In the genomic region with DNA sequence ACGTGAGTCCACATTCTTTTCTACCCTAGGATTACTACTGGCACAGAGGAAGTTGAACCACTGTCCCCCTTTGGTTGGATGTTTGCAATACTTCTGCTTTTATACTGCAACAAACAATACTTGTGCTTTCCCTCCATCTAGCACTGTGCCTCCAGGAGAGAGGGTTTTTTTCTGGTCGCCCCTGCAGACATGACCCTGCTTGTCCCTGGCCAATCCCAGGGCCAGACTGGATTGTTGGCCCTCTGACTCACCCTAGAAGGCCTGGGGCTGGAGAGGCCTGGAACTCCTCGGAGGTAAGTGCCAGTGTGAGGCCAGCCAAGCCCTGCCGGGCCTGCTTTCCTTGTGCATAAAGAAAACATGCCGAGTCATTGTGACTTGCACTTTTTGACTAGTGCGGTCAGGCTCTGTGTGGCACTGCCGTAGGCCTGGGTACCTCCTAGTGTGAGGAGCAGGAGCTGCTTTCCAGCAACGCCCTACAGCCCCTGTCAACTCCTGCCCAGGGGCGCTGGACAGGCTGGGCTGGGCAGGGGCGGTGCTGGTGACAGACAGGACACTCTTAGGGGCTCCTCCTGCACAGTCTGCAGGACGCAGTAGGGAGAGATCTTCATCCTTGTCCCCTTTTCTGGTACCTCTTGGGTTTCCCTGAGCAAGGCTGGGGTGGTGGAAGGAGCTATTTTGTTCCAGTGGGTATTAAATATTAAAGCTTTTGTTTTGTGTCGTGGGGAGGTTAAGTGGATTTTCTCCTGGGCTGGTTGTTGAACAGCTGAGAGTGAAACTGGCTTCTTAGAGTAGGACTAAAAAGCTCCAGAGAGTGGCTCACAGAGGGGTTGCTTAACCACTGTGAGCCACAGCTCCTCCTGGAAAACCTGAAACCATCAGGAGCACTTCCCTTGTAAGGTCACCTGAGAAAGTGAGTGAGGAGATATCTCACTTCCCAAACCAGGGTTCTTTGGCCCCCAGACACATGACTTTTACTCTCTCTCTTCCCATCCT, we compare ENCODE assay signal across 1 cellular context.
TF ChIP-seq lines count a peak whose summit lies in the region.

No MANE protein-coding gene starts in this region.

TF ChIP-seq in HepG2, 621 proteins besides CTCF, POLR2A, EP300 and RAD21 (continued from another document and continues in another):
- TF ChIP-seq, protein P1, sequence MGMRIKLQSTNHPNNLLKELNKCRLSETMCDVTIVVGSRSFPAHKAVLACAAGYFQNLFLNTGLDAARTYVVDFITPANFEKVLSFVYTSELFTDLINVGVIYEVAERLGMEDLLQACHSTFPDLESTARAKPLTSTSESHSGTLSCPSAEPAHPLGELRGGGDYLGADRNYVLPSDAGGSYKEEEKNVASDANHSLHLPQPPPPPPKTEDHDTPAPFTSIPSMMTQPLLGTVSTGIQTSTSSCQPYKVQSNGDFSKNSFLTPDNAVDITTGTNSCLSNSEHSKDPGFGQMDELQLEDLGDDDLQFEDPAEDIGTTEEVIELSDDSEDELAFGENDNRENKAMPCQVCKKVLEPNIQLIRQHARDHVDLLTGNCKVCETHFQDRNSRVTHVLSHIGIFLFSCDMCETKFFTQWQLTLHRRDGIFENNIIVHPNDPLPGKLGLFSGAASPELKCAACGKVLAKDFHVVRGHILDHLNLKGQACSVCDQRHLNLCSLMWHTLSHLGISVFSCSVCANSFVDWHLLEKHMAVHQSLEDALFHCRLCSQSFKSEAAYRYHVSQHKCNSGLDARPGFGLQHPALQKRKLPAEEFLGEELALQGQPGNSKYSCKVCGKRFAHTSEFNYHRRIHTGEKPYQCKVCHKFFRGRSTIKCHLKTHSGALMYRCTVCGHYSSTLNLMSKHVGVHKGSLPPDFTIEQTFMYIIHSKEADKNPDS (CRISPR knock-in tag; IDR thresholded peaks at IDR 0.05), result peak; percentile 83
- TF ChIP-seq SMAD3 (CRISPR knock-in tag; IDR thresholded peaks at IDR 0.05), result 0 out of 2 replicates have a peak, but pooled peaks have one; percentile 31
- no peak for TF ChIP-seq PRPF4 (IDR thresholded peaks at IDR 0.05; ENCODE audit: low read depth, low read length, poor library complexity, severe bottlenecking)
- TF ChIP-seq, protein P2, sequence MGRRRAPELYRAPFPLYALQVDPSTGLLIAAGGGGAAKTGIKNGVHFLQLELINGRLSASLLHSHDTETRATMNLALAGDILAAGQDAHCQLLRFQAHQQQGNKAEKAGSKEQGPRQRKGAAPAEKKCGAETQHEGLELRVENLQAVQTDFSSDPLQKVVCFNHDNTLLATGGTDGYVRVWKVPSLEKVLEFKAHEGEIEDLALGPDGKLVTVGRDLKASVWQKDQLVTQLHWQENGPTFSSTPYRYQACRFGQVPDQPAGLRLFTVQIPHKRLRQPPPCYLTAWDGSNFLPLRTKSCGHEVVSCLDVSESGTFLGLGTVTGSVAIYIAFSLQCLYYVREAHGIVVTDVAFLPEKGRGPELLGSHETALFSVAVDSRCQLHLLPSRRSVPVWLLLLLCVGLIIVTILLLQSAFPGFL (CRISPR knock-in tag; IDR thresholded peaks at IDR 0.05), result no peak
- TF ChIP-seq, protein P3, sequence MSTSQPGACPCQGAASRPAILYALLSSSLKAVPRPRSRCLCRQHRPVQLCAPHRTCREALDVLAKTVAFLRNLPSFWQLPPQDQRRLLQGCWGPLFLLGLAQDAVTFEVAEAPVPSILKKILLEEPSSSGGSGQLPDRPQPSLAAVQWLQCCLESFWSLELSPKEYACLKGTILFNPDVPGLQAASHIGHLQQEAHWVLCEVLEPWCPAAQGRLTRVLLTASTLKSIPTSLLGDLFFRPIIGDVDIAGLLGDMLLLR (CRISPR knock-in tag; IDR thresholded peaks at IDR 0.05), result 0 out of 2 replicates have a peak, but pooled peaks have one; percentile 71
- no peak for TF ChIP-seq NCOA1 (CRISPR knock-in tag; IDR thresholded peaks at IDR 0.05)
- peak; percentile 7; the same call in 1 of the 2 replicates for TF ChIP-seq ZNF761 (CRISPR knock-in tag; conservative IDR thresholded peaks at IDR 0.05)
- peak; percentile 49 for TF ChIP-seq RARA (CRISPR knock-in tag; IDR thresholded peaks at IDR 0.05)
- no peak for TF ChIP-seq TAF15 (IDR thresholded peaks at IDR 0.05; ENCODE audit: low read depth, low read length, poor library complexity, severe bottlenecking)
- no peak; the same call in 1 of the 2 replicates for TF ChIP-seq ZNF225 (CRISPR knock-in tag; IDR thresholded peaks at IDR 0.05)
- TF ChIP-seq ZFP90 (CRISPR knock-in tag; IDR thresholded peaks at IDR 0.05; ENCODE audit: borderline replicate concordance), result 0 out of 2 replicates have a peak, but pooled peaks have one; percentile 19
- TF ChIP-seq NFKB2 (CRISPR knock-in tag; IDR thresholded peaks at IDR 0.05; ENCODE audit: borderline replicate concordance), result 0 out of 2 replicates have a peak, but pooled peaks have one; percentile 53
- TF ChIP-seq, protein P4, sequence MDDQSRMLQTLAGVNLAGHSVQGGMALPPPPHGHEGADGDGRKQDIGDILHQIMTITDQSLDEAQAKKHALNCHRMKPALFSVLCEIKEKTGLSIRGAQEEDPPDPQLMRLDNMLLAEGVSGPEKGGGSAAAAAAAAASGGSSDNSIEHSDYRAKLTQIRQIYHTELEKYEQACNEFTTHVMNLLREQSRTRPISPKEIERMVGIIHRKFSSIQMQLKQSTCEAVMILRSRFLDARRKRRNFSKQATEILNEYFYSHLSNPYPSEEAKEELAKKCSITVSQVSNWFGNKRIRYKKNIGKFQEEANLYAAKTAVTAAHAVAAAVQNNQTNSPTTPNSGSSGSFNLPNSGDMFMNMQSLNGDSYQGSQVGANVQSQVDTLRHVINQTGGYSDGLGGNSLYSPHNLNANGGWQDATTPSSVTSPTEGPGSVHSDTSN (CRISPR knock-in tag; IDR thresholded peaks at IDR 0.05; ENCODE audit: borderline replicate concordance), result no peak
- no peak for TF ChIP-seq ZNF33B (CRISPR knock-in tag; IDR thresholded peaks at IDR 0.05)
- peak; percentile 69; the same call in 1 of the 2 replicates for TF ChIP-seq HOXA3 (CRISPR knock-in tag; IDR thresholded peaks at IDR 0.05)
- peak; percentile 93 for TF ChIP-seq HNRNPL (IDR thresholded peaks at IDR 0.05; ENCODE audit: low read depth, low read length)
- TF ChIP-seq, protein P5, sequence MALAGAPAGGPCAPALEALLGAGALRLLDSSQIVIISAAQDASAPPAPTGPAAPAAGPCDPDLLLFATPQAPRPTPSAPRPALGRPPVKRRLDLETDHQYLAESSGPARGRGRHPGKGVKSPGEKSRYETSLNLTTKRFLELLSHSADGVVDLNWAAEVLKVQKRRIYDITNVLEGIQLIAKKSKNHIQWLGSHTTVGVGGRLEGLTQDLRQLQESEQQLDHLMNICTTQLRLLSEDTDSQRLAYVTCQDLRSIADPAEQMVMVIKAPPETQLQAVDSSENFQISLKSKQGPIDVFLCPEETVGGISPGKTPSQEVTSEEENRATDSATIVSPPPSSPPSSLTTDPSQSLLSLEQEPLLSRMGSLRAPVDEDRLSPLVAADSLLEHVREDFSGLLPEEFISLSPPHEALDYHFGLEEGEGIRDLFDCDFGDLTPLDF (CRISPR knock-in tag; IDR thresholded peaks at IDR 0.05), result no peak
- TF ChIP-seq ZNF3 (CRISPR knock-in tag; IDR thresholded peaks at IDR 0.05), result no peak
- 0 out of 2 replicates have a peak, but pooled peaks have one; percentile 67 for TF ChIP-seq ZFP36L1 (CRISPR knock-in tag; IDR thresholded peaks at IDR 0.05)
- no peak for TF ChIP-seq SMARCE1 (IDR thresholded peaks at IDR 0.05; ENCODE audit: borderline replicate concordance)
- peak; percentile 56; the same call in 1 of the 2 replicates for TF ChIP-seq ZNF335 (CRISPR knock-in tag; IDR thresholded peaks at IDR 0.05)
- TF ChIP-seq HMG20B (CRISPR knock-in tag; conservative IDR thresholded peaks at IDR 0.05), result no peak; the same call in 1 of the 2 replicates
- 0 out of 2 replicates have a peak, but pooled peaks have one; percentile 52 for TF ChIP-seq SOX5 (CRISPR knock-in tag; IDR thresholded peaks at IDR 0.05; ENCODE audit: borderline replicate concordance)
- no peak for TF ChIP-seq NR2F1 (CRISPR knock-in tag; IDR thresholded peaks at IDR 0.05)
- TF ChIP-seq ZNF292 (CRISPR knock-in tag; IDR thresholded peaks at IDR 0.05; ENCODE audit: borderline replicate concordance, low read depth), result peak; percentile 91
- peak; percentile 89 for TF ChIP-seq ZMYM3 (CRISPR knock-in tag; IDR thresholded peaks at IDR 0.05)
- TF ChIP-seq ZMYM2 (CRISPR knock-in tag; IDR thresholded peaks at IDR 0.05), result peak; percentile 71; the same call in 1 of the 2 replicates
- TF ChIP-seq GRHL1 (CRISPR knock-in tag; conservative IDR thresholded peaks at IDR 0.05), result no peak
- 0 out of 2 replicates have a peak, but pooled peaks have one; percentile 33 for TF ChIP-seq ZNF556 (CRISPR knock-in tag; IDR thresholded peaks at IDR 0.05; ENCODE audit: borderline replicate concordance)
- TF ChIP-seq, protein P6, sequence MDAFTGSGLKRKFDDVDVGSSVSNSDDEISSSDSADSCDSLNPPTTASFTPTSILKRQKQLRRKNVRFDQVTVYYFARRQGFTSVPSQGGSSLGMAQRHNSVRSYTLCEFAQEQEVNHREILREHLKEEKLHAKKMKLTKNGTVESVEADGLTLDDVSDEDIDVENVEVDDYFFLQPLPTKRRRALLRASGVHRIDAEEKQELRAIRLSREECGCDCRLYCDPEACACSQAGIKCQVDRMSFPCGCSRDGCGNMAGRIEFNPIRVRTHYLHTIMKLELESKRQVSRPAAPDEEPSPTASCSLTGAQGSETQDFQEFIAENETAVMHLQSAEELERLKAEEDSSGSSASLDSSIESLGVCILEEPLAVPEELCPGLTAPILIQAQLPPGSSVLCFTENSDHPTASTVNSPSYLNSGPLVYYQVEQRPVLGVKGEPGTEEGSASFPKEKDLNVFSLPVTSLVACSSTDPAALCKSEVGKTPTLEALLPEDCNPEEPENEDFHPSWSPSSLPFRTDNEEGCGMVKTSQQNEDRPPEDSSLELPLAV (CRISPR knock-in tag; conservative IDR thresholded peaks at IDR 0.05; ENCODE audit: low read depth), result no peak
- TF ChIP-seq ZNF230 (CRISPR knock-in tag; IDR thresholded peaks at IDR 0.05), result no peak
- no peak for TF ChIP-seq ZNF549 (CRISPR knock-in tag; IDR thresholded peaks at IDR 0.05)
- no peak for TF ChIP-seq HNF4G (IDR thresholded peaks at IDR 0.05; ENCODE audit: borderline replicate concordance, low read depth, low read length)
- TF ChIP-seq HNF4G (CRISPR knock-in tag; IDR thresholded peaks at IDR 0.05; ENCODE audit: borderline replicate concordance, low read depth), result no peak
- TF ChIP-seq, protein P7, sequence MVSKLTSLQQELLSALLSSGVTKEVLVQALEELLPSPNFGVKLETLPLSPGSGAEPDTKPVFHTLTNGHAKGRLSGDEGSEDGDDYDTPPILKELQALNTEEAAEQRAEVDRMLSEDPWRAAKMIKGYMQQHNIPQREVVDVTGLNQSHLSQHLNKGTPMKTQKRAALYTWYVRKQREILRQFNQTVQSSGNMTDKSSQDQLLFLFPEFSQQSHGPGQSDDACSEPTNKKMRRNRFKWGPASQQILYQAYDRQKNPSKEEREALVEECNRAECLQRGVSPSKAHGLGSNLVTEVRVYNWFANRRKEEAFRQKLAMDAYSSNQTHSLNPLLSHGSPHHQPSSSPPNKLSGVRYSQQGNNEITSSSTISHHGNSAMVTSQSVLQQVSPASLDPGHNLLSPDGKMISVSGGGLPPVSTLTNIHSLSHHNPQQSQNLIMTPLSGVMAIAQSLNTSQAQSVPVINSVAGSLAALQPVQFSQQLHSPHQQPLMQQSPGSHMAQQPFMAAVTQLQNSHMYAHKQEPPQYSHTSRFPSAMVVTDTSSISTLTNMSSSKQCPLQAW (CRISPR knock-in tag; IDR thresholded peaks at IDR 0.05), result no peak
- no peak for TF ChIP-seq IKZF1 (IDR thresholded peaks at IDR 0.05)
- peak; percentile 50; the same call in 1 of the 2 replicates for TF ChIP-seq ELF3 (CRISPR knock-in tag; IDR thresholded peaks at IDR 0.05)
- TF ChIP-seq ATF7 (IDR thresholded peaks at IDR 0.05), result no peak
- no peak for TF ChIP-seq ATF7 (CRISPR knock-in tag; IDR thresholded peaks at IDR 0.05)
- TF ChIP-seq ZC3H4 (CRISPR knock-in tag; IDR thresholded peaks at IDR 0.05; ENCODE audit: borderline replicate concordance), result no peak
- TF ChIP-seq ZNF468 (CRISPR knock-in tag; IDR thresholded peaks at IDR 0.05), result no peak
- peak; percentile 45 for TF ChIP-seq NFYC (CRISPR knock-in tag; IDR thresholded peaks at IDR 0.05)
- no peak for TF ChIP-seq ZNF550 (CRISPR knock-in tag; IDR thresholded peaks at IDR 0.05; ENCODE audit: borderline replicate concordance)
- peak; percentile 25; the same call in 1 of the 2 replicates for TF ChIP-seq CREM (IDR thresholded peaks at IDR 0.05)
- no peak for TF ChIP-seq CREM (CRISPR knock-in tag; IDR thresholded peaks at IDR 0.05)
- TF ChIP-seq CBFB (CRISPR knock-in tag; IDR thresholded peaks at IDR 0.05), result peak; percentile 65; the same call in 1 of the 2 replicates
- no peak for TF ChIP-seq ZNF382 (CRISPR knock-in tag; IDR thresholded peaks at IDR 0.05; ENCODE audit: borderline replicate concordance)
- no peak for TF ChIP-seq ZFP36 (IDR thresholded peaks at IDR 0.05; ENCODE audit: borderline replicate concordance, low read depth, low read length, partially characterized antibody)
- TF ChIP-seq PAF1 (CRISPR knock-in tag; IDR thresholded peaks at IDR 0.05), result no peak
- peak; percentile 93 for TF ChIP-seq GATAD2A (CRISPR knock-in tag; IDR thresholded peaks at IDR 0.05)
- TF ChIP-seq ZNF83 (CRISPR knock-in tag; IDR thresholded peaks at IDR 0.05; ENCODE audit: borderline replicate concordance), result no peak
- peak; percentile 90 for TF ChIP-seq ZNF264 (CRISPR knock-in tag; IDR thresholded peaks at IDR 0.05)
- no peak for TF ChIP-seq GTF2F1 (IDR thresholded peaks at IDR 0.05; ENCODE audit: low read length)
- no peak for TF ChIP-seq ZNF790 (CRISPR knock-in tag; IDR thresholded peaks at IDR 0.05; ENCODE audit: borderline replicate concordance)
- no peak for TF ChIP-seq HBP1 (CRISPR knock-in tag; IDR thresholded peaks at IDR 0.05; ENCODE audit: low read depth)
- TF ChIP-seq PPARG (CRISPR knock-in tag; conservative IDR thresholded peaks at IDR 0.05), result no peak
- TF ChIP-seq SAFB2 (CRISPR knock-in tag; IDR thresholded peaks at IDR 0.05; ENCODE audit: borderline replicate concordance, low read depth), result no peak
